1 cellular context compared by ENCODE assay signal in the genomic region with DNA sequence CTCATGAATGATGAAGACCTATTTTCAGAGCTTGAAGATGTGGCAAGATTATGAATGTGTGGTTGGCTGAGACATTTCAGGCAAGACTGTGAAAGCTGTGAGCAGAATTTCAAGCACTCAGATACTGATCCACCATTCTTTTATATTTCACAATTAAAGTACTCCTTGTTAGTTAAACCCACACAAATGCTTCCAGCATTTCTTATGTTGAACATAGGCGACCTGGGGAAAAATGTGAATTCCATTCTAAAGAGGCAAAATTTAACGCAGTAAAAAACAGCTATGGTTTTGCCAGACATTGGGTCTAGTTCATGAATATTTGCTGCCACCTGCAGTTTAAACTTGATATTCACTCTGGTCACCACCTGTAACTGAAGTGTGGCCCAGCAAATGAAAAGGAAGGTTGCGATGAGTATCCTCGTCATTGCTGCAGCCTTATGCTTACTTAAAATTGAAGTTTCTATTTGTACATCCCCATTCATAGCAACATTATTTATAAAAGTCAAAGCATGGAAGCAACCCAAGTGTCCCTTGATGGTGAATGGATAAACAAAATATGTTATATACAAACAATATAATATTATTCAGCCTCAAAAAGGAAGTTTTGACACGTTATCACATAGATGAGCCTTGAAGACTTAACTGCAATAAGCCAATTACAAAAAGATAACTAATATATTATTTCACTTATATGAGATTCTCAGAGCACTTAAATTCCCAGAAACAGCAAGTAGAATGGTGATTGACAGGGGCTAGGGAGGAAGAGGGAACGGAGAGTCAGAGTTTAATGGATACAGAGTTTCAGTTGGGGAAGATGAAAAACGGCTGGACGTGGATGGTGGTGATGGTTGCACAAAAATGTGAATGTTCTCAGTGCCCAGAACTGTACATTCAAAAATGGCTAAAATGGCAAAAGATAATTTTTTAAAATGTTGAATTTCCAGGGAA.
TF ChIP-seq lines count a peak whose summit lies in the region.

No MANE protein-coding gene starts in this region.

TF ChIP-seq in IMR-90, 13 proteins besides CTCF, POLR2A, EP300 and RAD21 (continued from another document):
- TF ChIP-seq, protein P1, sequence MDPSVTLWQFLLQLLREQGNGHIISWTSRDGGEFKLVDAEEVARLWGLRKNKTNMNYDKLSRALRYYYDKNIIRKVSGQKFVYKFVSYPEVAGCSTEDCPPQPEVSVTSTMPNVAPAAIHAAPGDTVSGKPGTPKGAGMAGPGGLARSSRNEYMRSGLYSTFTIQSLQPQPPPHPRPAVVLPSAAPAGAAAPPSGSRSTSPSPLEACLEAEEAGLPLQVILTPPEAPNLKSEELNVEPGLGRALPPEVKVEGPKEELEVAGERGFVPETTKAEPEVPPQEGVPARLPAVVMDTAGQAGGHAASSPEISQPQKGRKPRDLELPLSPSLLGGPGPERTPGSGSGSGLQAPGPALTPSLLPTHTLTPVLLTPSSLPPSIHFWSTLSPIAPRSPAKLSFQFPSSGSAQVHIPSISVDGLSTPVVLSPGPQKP (IDR thresholded peaks at IDR 0.05; ENCODE audit: borderline replicate concordance, low read depth, low read length), result no peak
TF ChIP-seq in IMR-90: peak in this region for 1.
